17 cellular contexts compared by ENCODE assay signal in genomic region chr2:57726294-57726693, GRCh38.
DNase-seq lines count a peak whose midpoint lies in the region; ATAC-seq, FAIRE-seq and TF ChIP-seq lines count a peak whose summit lies in the region.
"Had no signal": no experiment of that assay in that cellular context is flagged by ENCODE, and none has a peak within 500 bp of the region (broad histone marks: within the 10 kb centered on the region; RNA-seq: fewer than 3 reads in every experiment).

No MANE protein-coding gene starts in this region.

- no peak for TF ChIP-seq POLR2A in GM12891 (IDR thresholded peaks at IDR 0.05; ENCODE audit: low read depth, low read length)
- no peak for TF ChIP-seq POLR2A in H54 (IDR thresholded peaks at IDR 0.05; ENCODE audit: low read depth, low read length)
- TF ChIP-seq POLR2A in erythroblast (IDR thresholded peaks at IDR 0.05; ENCODE audit: low read length) = no peak

- no peaks in the 10 kb centered on the region for H3K36me3 ChIP-seq in aorta (ENCODE audit: control insufficient read depth in 1 of 2, insufficient read depth in 2 of 2, low read length in 1 of 2)
- H3K36me3 ChIP-seq: heart left ventricle, Peyer's patch had no signal

- no peak overlapping the region for H3K27ac ChIP-seq in aorta (ENCODE audit: low read depth in 1 of 2, low read length in 2 of 2)
- H3K27ac ChIP-seq: heart left ventricle, Peyer's patch, skin epidermis had no signal

- intact Hi-C loops in aorta (cut with DNase I) = no loop called here

- DNase-seq in GM12891 (ENCODE audit: insufficient read length, low spot score) (no peak), H54 (ENCODE audit: insufficient read length, low spot score) (no peak), aorta (no peak), erythroblast (lab: John Stamatoyannopoulos, UW) (no peak)
- DNase-seq: activated T-cell treated with anti-CD3 and anti-CD28 coated beads, Interleukin-2, amount 50 U/mL, for 72 hours; amniotic stem cell; heart left ventricle; midbrain; NCI-H2029; NCI-H69; Peyer's patch had no signal

- WGBS in aorta, 2 donors = 65 to 69% methylated on average over 4 of the region's 4 CpGs

- H3K4me3 ChIP-seq in aorta (ENCODE audit: low read length in 2 of 2) = no peak overlapping the region
- H3K4me3 ChIP-seq: heart left ventricle, Peyer's patch, skin epidermis had no signal

- peak; percentile 77 for ATAC-seq in GM19395 (IDR thresholded peaks at IDR 0.05; ENCODE audit: unreplicated experiment)
- peak; percentile 61 for ATAC-seq in HG02678 (IDR thresholded peaks at IDR 0.05; ENCODE audit: unreplicated experiment)
- ATAC-seq in HG03521 (IDR thresholded peaks at IDR 0.05; ENCODE audit: unreplicated experiment) = peak; percentile 50
- no peak for ATAC-seq in GM19452 (IDR thresholded peaks at IDR 0.05; ENCODE audit: unreplicated experiment)
- ATAC-seq in aorta (ENCODE audit: low FRiP score) = no peak
- ATAC-seq: activated T-cell treated with anti-CD3 and anti-CD28 coated beads, Interleukin-2, amount 50 U/mL, for 72 hours; heart left ventricle had no signal

- H3K4me1 ChIP-seq in aorta (ENCODE audit: control insufficient read depth in 1 of 2, insufficient read depth in 2 of 2, low read length in 2 of 2) = no peaks in the 10 kb centered on the region
- H3K4me1 ChIP-seq: heart left ventricle, Peyer's patch had no signal

- no peaks in the 10 kb centered on the region for H3K27me3 ChIP-seq in aorta (ENCODE audit: control insufficient read depth in 1 of 2, insufficient read depth in 2 of 2, low read length in 1 of 2)
- H3K27me3 ChIP-seq: heart left ventricle, Peyer's patch had no signal

- no peaks in the 10 kb centered on the region for H3K9me3 ChIP-seq in aorta (ENCODE audit: control insufficient read depth, low read length)
- H3K9me3 ChIP-seq: heart left ventricle, Peyer's patch had no signal

- peak; percentile 48 for FAIRE-seq in GM12891 (lab: Jason Lieb, UNC)
- no peak for FAIRE-seq in H54 (lab: Jason Lieb, UNC)
- FAIRE-seq: G401.6 had no signal

TF ChIP-seq in GM12891, 5 proteins besides CTCF, POLR2A, EP300 and RAD21:
- TF ChIP-seq TAF1 (IDR thresholded peaks at IDR 0.05; ENCODE audit: low read depth, low read length) (no peak), POLR2AphosphoS5 (IDR thresholded peaks at IDR 0.05; ENCODE audit: low read depth, low read length) (no peak), SPI1 (IDR thresholded peaks at IDR 0.05; ENCODE audit: low read depth, low read length) (peak; percentile 66), POU2F2 (IDR thresholded peaks at IDR 0.05; ENCODE audit: low read depth, low read length) (no peak), PAX5 (IDR thresholded peaks at IDR 0.05; ENCODE audit: insufficient read depth, low read length, severe bottlenecking) (no peak)

Comparison
In these comparisons a context has a peak if more than half of its experiments do, and no peak if none do; other contexts are left out.
1. ATAC-seq: peak in GM19395 (single experiment), HG02678 (single experiment) and HG03521 (single experiment); none in GM19452 (single experiment) and aorta (single experiment).